ENCODE assay signal across 1 cellular context in the genomic region with DNA sequence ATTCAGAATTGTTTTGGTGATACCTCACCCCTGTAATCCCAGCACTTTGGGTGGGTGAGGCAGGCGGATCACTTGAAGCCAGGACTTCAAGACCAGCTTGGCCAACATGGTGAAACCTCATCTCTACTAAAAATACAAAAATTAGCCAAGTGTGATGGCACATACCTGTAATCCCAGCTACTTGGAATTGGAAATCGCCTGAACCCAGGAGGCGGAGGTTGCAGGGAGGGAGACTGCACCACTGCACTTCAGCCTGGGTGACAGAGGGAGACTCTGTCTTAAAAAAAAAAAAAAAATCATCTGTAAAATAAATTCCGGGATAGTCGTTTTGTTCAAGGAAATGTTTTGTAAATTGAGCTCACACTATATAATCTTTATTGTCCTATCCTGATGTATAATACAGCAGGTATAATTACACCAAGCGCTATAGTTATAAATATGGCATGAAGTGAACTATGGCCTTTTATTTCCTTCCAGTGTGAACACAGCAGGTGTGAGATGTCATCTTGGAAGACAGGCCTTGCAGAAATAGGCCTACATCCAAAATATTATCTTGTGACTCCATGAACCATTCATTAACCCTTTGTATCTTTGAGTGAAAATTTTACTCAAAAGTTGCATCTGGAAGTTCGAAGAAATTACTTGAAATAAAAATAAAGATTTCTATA.
TF ChIP-seq lines count a peak whose summit lies in the region.

No MANE protein-coding gene starts in this region.

TF ChIP-seq in HepG2, 621 proteins besides CTCF, POLR2A, EP300 and RAD21:
- no peak for TF ChIP-seq ZNF30 (CRISPR knock-in tag; IDR thresholded peaks at IDR 0.05)
- no peak for TF ChIP-seq ZNF720 (CRISPR knock-in tag; IDR thresholded peaks at IDR 0.05)
- TF ChIP-seq CREM (IDR thresholded peaks at IDR 0.05), result no peak
- no peak for TF ChIP-seq CREM (CRISPR knock-in tag; IDR thresholded peaks at IDR 0.05)
- TF ChIP-seq ZNF496 (CRISPR knock-in tag; IDR thresholded peaks at IDR 0.05; ENCODE audit: insufficient replicate concordance), result no peak
- TF ChIP-seq, protein P1, sequence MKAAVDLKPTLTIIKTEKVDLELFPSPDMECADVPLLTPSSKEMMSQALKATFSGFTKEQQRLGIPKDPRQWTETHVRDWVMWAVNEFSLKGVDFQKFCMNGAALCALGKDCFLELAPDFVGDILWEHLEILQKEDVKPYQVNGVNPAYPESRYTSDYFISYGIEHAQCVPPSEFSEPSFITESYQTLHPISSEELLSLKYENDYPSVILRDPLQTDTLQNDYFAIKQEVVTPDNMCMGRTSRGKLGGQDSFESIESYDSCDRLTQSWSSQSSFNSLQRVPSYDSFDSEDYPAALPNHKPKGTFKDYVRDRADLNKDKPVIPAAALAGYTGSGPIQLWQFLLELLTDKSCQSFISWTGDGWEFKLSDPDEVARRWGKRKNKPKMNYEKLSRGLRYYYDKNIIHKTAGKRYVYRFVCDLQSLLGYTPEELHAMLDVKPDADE (CRISPR knock-in tag; IDR thresholded peaks at IDR 0.05), result no peak
- TF ChIP-seq CENPX (CRISPR knock-in tag; IDR thresholded peaks at IDR 0.05), result no peak
- no peak for TF ChIP-seq ATAD3A (CRISPR knock-in tag; IDR thresholded peaks at IDR 0.05)
- no peak for TF ChIP-seq ZNF678 (CRISPR knock-in tag; IDR thresholded peaks at IDR 0.05)
- TF ChIP-seq SOX13 (IDR thresholded peaks at IDR 0.05), result no peak
- TF ChIP-seq SOX13 (CRISPR knock-in tag; conservative IDR thresholded peaks at IDR 0.05 in 1 of 2, IDR thresholded peaks at IDR 0.05 in 1 of 2), result no peak
- no peak for TF ChIP-seq FLYWCH1 (CRISPR knock-in tag; IDR thresholded peaks at IDR 0.05)
- no peak for TF ChIP-seq ESRRA (CRISPR knock-in tag; IDR thresholded peaks at IDR 0.05; ENCODE audit: low read depth)
- TF ChIP-seq, protein P2, sequence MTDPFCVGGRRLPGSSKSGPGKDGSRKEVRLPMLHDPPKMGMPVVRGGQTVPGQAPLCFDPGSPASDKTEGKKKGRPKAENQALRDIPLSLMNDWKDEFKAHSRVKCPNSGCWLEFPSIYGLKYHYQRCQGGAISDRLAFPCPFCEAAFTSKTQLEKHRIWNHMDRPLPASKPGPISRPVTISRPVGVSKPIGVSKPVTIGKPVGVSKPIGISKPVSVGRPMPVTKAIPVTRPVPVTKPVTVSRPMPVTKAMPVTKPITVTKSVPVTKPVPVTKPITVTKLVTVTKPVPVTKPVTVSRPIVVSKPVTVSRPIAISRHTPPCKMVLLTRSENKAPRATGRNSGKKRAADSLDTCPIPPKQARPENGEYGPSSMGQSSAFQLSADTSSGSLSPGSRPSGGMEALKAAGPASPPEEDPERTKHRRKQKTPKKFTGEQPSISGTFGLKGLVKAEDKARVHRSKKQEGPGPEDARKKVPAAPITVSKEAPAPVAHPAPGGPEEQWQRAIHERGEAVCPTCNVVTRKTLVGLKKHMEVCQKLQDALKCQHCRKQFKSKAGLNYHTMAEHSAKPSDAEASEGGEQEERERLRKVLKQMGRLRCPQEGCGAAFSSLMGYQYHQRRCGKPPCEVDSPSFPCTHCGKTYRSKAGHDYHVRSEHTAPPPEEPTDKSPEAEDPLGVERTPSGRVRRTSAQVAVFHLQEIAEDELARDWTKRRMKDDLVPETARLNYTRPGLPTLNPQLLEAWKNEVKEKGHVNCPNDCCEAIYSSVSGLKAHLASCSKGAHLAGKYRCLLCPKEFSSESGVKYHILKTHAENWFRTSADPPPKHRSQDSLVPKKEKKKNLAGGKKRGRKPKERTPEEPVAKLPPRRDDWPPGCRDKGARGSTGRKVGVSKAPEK (CRISPR knock-in tag; IDR thresholded peaks at IDR 0.05; ENCODE audit: borderline replicate concordance), result no peak
- TF ChIP-seq ZNF7 (CRISPR knock-in tag; IDR thresholded peaks at IDR 0.05), result no peak
- no peak for TF ChIP-seq XRCC5 (optimal IDR thresholded peaks at IDR 0.05; ENCODE audit: low read length)
- no peak for TF ChIP-seq ZNF800 (CRISPR knock-in tag; IDR thresholded peaks at IDR 0.05)
- no peak for TF ChIP-seq ZNF891 (CRISPR knock-in tag; IDR thresholded peaks at IDR 0.05)
- no peak for TF ChIP-seq ZBTB21 (CRISPR knock-in tag; IDR thresholded peaks at IDR 0.05)
- no peak for TF ChIP-seq ZNF850 (CRISPR knock-in tag; conservative IDR thresholded peaks at IDR 0.05)
- no peak for TF ChIP-seq DZIP1 (CRISPR knock-in tag; IDR thresholded peaks at IDR 0.05)
